ENCODE assay signal across 2 cellular contexts in the genomic region with DNA sequence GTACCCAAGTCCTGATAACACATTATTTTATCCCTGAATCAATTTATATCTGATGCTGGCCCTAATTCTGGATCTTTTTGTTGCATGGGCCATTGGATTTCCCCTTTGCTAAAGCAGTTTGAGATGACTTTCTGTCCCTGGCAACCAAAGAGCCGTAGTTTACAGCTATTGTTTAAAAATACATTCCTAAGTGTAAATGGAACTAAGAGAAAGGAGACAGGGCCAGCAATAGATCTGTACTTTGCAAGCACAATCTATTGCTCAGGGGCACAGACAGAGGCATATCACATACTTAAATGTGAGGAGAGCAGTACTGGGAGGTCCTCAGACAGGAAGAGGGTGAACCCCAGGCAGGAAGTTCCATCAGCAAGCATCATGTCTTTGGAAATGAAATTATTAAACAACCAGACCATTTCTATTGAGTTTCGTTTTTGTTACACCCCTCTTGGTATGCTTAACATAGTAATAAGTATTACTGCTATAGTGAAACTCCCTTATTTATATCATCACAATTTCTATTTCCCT.
TF ChIP-seq lines count a peak whose summit lies in the region.

No MANE protein-coding gene starts in this region.

TF ChIP-seq in SK-N-SH, 30 proteins besides CTCF, POLR2A, EP300 and RAD21 (continued from another document):
- TF ChIP-seq, protein P1, sequence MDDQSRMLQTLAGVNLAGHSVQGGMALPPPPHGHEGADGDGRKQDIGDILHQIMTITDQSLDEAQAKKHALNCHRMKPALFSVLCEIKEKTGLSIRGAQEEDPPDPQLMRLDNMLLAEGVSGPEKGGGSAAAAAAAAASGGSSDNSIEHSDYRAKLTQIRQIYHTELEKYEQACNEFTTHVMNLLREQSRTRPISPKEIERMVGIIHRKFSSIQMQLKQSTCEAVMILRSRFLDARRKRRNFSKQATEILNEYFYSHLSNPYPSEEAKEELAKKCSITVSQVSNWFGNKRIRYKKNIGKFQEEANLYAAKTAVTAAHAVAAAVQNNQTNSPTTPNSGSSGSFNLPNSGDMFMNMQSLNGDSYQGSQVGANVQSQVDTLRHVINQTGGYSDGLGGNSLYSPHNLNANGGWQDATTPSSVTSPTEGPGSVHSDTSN (IDR thresholded peaks at IDR 0.05): no peak
- TF ChIP-seq GABPA (IDR thresholded peaks at IDR 0.05; ENCODE audit: low read depth) (no peak), FOSL2 (IDR thresholded peaks at IDR 0.05; ENCODE audit: borderline replicate concordance, low read depth) (no peak), NFIC (IDR thresholded peaks at IDR 0.05; ENCODE audit: borderline replicate concordance) (no peak), TCF12 (IDR thresholded peaks at IDR 0.05) (no peak)
- TF ChIP-seq, protein P2, sequence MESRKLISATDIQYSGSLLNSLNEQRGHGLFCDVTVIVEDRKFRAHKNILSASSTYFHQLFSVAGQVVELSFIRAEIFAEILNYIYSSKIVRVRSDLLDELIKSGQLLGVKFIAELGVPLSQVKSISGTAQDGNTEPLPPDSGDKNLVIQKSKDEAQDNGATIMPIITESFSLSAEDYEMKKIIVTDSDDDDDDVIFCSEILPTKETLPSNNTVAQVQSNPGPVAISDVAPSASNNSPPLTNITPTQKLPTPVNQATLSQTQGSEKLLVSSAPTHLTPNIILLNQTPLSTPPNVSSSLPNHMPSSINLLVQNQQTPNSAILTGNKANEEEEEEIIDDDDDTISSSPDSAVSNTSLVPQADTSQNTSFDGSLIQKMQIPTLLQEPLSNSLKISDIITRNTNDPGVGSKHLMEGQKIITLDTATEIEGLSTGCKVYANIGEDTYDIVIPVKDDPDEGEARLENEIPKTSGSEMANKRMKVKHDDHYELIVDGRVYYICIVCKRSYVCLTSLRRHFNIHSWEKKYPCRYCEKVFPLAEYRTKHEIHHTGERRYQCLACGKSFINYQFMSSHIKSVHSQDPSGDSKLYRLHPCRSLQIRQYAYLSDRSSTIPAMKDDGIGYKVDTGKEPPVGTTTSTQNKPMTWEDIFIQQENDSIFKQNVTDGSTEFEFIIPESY (IDR thresholded peaks at IDR 0.05; ENCODE audit: borderline replicate concordance, low read depth): no peak

TF ChIP-seq in SK-N-SH treated with all-trans-retinoic acid at 6 μM for 48 hours, 23 proteins besides CTCF, POLR2A, EP300 and RAD21 (continued from another document):
- TF ChIP-seq, protein P3, sequence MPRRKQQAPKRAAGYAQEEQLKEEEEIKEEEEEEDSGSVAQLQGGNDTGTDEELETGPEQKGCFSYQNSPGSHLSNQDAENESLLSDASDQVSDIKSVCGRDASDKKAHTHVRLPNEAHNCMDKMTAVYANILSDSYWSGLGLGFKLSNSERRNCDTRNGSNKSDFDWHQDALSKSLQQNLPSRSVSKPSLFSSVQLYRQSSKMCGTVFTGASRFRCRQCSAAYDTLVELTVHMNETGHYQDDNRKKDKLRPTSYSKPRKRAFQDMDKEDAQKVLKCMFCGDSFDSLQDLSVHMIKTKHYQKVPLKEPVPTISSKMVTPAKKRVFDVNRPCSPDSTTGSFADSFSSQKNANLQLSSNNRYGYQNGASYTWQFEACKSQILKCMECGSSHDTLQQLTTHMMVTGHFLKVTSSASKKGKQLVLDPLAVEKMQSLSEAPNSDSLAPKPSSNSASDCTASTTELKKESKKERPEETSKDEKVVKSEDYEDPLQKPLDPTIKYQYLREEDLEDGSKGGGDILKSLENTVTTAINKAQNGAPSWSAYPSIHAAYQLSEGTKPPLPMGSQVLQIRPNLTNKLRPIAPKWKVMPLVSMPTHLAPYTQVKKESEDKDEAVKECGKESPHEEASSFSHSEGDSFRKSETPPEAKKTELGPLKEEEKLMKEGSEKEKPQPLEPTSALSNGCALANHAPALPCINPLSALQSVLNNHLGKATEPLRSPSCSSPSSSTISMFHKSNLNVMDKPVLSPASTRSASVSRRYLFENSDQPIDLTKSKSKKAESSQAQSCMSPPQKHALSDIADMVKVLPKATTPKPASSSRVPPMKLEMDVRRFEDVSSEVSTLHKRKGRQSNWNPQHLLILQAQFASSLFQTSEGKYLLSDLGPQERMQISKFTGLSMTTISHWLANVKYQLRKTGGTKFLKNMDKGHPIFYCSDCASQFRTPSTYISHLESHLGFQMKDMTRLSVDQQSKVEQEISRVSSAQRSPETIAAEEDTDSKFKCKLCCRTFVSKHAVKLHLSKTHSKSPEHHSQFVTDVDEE (CRISPR knock-in tag; IDR thresholded peaks at IDR 0.05): no peak
- TF ChIP-seq ZNF8 (CRISPR knock-in tag; IDR thresholded peaks at IDR 0.05) (no peak), TCF4 (CRISPR knock-in tag; IDR thresholded peaks at IDR 0.05; ENCODE audit: borderline replicate concordance) (no peak), RARB (CRISPR knock-in tag; IDR thresholded peaks at IDR 0.05) (no peak), ISL1 (CRISPR knock-in tag; IDR thresholded peaks at IDR 0.05) (no peak), TOX (CRISPR knock-in tag; IDR thresholded peaks at IDR 0.05; ENCODE audit: borderline replicate concordance) (no peak), ESRRG (CRISPR knock-in tag; IDR thresholded peaks at IDR 0.05) (no peak), ZNF70 (CRISPR knock-in tag; IDR thresholded peaks at IDR 0.05) (no peak), PPARA (CRISPR knock-in tag; IDR thresholded peaks at IDR 0.05; ENCODE audit: borderline replicate concordance) (no peak)
- TF ChIP-seq, protein P4, sequence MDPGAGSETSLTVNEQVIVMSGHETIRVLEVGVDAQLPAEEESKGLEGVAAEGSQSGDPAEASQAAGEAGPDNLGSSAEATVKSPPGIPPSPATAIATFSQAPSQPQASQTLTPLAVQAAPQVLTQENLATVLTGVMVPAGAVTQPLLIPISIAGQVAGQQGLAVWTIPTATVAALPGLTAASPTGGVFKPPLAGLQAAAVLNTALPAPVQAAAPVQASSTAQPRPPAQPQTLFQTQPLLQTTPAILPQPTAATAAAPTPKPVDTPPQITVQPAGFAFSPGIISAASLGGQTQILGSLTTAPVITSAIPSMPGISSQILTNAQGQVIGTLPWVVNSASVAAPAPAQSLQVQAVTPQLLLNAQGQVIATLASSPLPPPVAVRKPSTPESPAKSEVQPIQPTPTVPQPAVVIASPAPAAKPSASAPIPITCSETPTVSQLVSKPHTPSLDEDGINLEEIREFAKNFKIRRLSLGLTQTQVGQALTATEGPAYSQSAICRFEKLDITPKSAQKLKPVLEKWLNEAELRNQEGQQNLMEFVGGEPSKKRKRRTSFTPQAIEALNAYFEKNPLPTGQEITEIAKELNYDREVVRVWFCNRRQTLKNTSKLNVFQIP (CRISPR knock-in tag; IDR thresholded peaks at IDR 0.05; ENCODE audit: borderline replicate concordance, low read depth): no peak
- TF ChIP-seq, protein P5, sequence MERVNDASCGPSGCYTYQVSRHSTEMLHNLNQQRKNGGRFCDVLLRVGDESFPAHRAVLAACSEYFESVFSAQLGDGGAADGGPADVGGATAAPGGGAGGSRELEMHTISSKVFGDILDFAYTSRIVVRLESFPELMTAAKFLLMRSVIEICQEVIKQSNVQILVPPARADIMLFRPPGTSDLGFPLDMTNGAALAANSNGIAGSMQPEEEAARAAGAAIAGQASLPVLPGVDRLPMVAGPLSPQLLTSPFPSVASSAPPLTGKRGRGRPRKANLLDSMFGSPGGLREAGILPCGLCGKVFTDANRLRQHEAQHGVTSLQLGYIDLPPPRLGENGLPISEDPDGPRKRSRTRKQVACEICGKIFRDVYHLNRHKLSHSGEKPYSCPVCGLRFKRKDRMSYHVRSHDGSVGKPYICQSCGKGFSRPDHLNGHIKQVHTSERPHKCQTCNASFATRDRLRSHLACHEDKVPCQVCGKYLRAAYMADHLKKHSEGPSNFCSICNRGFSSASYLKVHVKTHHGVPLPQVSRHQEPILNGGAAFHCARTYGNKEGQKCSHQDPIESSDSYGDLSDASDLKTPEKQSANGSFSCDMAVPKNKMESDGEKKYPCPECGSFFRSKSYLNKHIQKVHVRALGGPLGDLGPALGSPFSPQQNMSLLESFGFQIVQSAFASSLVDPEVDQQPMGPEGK (CRISPR knock-in tag; IDR thresholded peaks at IDR 0.05; ENCODE audit: borderline replicate concordance): no peak
